Comparison of ENCODE assay signal across 13 cellular contexts in the genomic region with DNA sequence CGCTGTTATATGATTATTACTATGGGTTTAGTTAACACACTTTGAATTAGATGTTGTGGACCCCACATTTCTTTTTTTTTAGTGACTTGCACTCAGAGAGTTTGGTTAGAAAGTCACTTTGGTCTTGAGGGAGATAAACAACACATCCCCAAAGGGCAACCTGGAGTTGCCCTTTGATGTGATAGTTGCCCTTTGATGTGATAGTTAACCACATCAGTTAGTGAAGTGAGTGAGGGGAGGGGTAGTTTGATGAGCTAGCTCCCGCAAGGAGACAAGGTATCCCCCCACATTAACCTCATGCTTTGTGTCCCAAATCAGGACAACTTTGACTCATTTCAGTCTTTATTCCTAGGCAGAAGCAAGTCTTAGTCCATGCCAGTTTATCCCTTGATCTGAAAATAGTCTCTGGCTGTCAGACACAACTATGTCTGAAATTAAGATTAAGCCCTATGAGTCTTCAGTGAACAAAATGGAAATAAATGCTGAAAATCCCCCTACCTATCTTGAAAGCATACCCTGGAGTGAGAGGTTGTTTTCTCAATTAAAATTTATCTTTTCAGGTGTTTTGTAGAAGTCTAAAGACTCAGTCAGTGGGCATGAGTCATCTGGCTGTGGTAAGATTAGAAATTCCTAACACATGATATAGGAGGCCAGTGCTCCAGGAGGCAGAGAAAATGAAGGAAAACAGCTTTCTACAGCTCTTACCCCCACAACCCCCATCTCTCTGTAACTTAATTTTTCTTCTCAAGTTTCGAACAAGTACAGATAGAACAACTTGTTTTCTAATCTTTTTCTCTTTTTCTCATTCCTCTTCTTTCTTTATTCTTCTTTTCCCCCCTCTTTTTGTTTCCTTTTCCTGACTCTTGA.
DNase-seq lines count a peak whose midpoint lies in the region; ATAC-seq, FAIRE-seq and TF ChIP-seq lines count a peak whose summit lies in the region.
"Had no signal": no experiment of that assay in that cellular context is flagged by ENCODE, and none has a peak within 500 bp of the region (broad histone marks: within the 10 kb centered on the region; RNA-seq: fewer than 3 reads in every experiment).

No MANE protein-coding gene starts in this region.

- H3K27me3 Mint-ChIP-seq in astrocyte (ENCODE audit: low read depth, unreplicated experiment) = no peaks in the 10 kb centered on the region

- no peak for FAIRE-seq in HTR-8/SVneo (lab: Jason Lieb, UNC)
- peak; percentile 94 for FAIRE-seq in astrocyte (lab: Jason Lieb, UNC)

- H3K4me3 ChIP-seq in AG04450 (ENCODE audit: low read depth, low read length) (no peak overlapping the region; the same call in 1 of the 2 replicates), astrocyte (ENCODE audit: insufficient read depth, low read depth, low read length) (peak overlapping the region; percentile 37)

- H3K9ac ChIP-seq in astrocyte (ENCODE audit: low read length) = peak overlapping the region; percentile 85

- DNase-seq in AG04450 (ENCODE audit: low read depth, low spot score) = peak; percentile 69
- peak; percentile 36 for DNase-seq in HTR-8/SVneo (ENCODE audit: insufficient read length, low spot score)
- DNase-seq in astrocyte (ENCODE audit: low read depth) = peak; percentile 96
- peak; percentile 92 for DNase-seq in kidney tubule cell (ENCODE audit: low spot score)
- DNase-seq in SW 1271 (lab: John Stamatoyannopoulos, UW) = no peak
- DNase-seq in NCI-H146 (lab: John Stamatoyannopoulos, UW) = no peak
- DNase-seq in anterior cingulate cortex (lab: John Stamatoyannopoulos, UW) = no peak
- DNase-seq: CD8-positive, alpha-beta memory T cell; H9; NCI-H526 treated with DMSO at 0.1 percent for 48 hours; right cardiac atrium; WERI-Rb-1 had no signal

- no peaks in the 10 kb centered on the region for H3K36me3 ChIP-seq in astrocyte (ENCODE audit: insufficient read depth, low read length)
- H3K36me3 ChIP-seq: WERI-Rb-1 had no signal

- peaks cover 9% of the 10 kb centered on the region for H3K79me2 ChIP-seq in astrocyte (ENCODE audit: insufficient read depth, low read length)

- peak overlapping the region; percentile 96 for H3K27ac Mint-ChIP-seq in astrocyte (ENCODE audit: unreplicated experiment)

- H3K9me3 ChIP-seq in AG04450 (ENCODE audit: control insufficient read depth, insufficient read depth, low read length) (no peaks in the 10 kb centered on the region), astrocyte (ENCODE audit: insufficient read depth, low read depth, low read length) (no peaks in the 10 kb centered on the region)

- peaks cover 2% of the 10 kb centered on the region for H3K36me3 Mint-ChIP-seq in astrocyte (ENCODE audit: low read depth, unreplicated experiment)
- H3K36me3 Mint-ChIP-seq: CD8-positive, alpha-beta memory T cell had no signal

- H3K4me1 ChIP-seq in astrocyte (ENCODE audit: insufficient read depth, low read length) = peaks cover 41% of the 10 kb centered on the region

- peaks cover 15% of the 10 kb centered on the region for H3K9me3 Mint-ChIP-seq in astrocyte (ENCODE audit: unreplicated experiment)
- H3K9me3 Mint-ChIP-seq: CD8-positive, alpha-beta memory T cell had no signal

- H3K4me2 ChIP-seq in astrocyte (ENCODE audit: low read length) = peak overlapping the region; percentile 81

- H3K27me3 ChIP-seq in AG04450 (ENCODE audit: control insufficient read depth, insufficient read depth, low read length) (no peaks in the 10 kb centered on the region), astrocyte (ENCODE audit: insufficient read depth, low read length) (no peaks in the 10 kb centered on the region)

- H3K4me1 Mint-ChIP-seq in astrocyte (ENCODE audit: low read depth, unreplicated experiment) = peaks cover 48% of the 10 kb centered on the region

- no peaks in the 10 kb centered on the region for H4K20me1 ChIP-seq in astrocyte (ENCODE audit: insufficient read depth, low read length)

- no peak for ATAC-seq in GM19328 (IDR thresholded peaks at IDR 0.05; ENCODE audit: unreplicated experiment)
- ATAC-seq: right cardiac atrium had no signal

- CTCF ChIA-PET in AG04450 (lab: Charles Lee) = interaction anchor here (0.6 to 13.2 kb wide), 22 partner anchors 11 to 1240 kb away, joined by 3 to 235 read pairs (median 9); a partner anchor contains a TSS

- H2AFZ ChIP-seq in astrocyte (ENCODE audit: low read depth, low read length) = no peak overlapping the region

- POLR2A ChIA-PET in AG04450 (lab: Yijun Ruan, JAX) = interaction anchor here (0.8 to 2.2 kb wide), 4 partner anchors 26 to 366 kb away, joined by 3 to 13 read pairs (median 7); a partner anchor contains a TSS

- TF ChIP-seq CTCF in AG04450 (IDR thresholded peaks at IDR 0.05; ENCODE audit: low read depth, low read length) = no peak
- TF ChIP-seq CTCF in astrocyte (IDR thresholded peaks at IDR 0.05; ENCODE audit: insufficient read depth, low read depth, low read length) = no peak

- peak overlapping the region; percentile 80 for H3K4me3 Mint-ChIP-seq in astrocyte (ENCODE audit: unreplicated experiment)
- H3K4me3 Mint-ChIP-seq: CD8-positive, alpha-beta memory T cell; H9 had no signal

- peak overlapping the region; percentile 22 for H3K27ac ChIP-seq in AG04450 (ENCODE audit: low read depth, low read length)
- peak overlapping the region; percentile 95 for H3K27ac ChIP-seq in astrocyte (ENCODE audit: low read depth, low read length)
- H3K27ac ChIP-seq: WERI-Rb-1 had no signal

Comparison
In these comparisons a context has a peak if more than half of its experiments do, and no peak if none do; other contexts are left out.
1. DNase-seq: peak in AG04450 (single experiment), HTR-8/SVneo (single experiment), astrocyte (single experiment) and kidney tubule cell (single experiment); none in SW 1271 (0 of 2), NCI-H146 (single experiment) and anterior cingulate cortex (0 of 58).